ENCODE assay signal across 17 cellular contexts in the genomic region with DNA sequence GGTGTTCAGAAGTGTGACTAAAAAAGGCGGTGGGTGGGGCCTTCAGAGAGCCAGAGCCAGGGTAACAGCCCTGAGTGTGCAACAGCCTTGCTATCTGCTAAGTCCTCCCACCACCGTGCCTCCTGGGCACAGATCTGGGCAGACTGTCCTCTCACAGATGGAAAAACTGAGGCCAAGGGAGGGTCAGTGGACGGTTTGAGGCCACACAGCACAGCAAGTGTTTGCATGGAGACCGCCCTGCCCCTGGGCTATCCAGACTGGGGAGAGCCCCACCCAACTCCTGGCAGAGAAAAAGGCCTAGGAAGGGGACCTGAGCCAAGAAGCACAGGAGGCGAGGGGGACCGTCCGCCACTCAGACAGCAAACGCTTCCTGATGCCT. TPM values are rescaled to one million over a fixed set of nuclear protein-coding genes. Genes with fewer than 3 reads are reported as not detected.
DNase-seq lines count a peak whose midpoint lies in the region; ATAC-seq, FAIRE-seq and TF ChIP-seq lines count a peak whose summit lies in the region.
"Had no signal": no experiment of that assay in that cellular context is flagged by ENCODE, and none has a peak within 500 bp of the region (broad histone marks: within the 10 kb centered on the region; RNA-seq: fewer than 3 reads in every experiment).

No MANE protein-coding gene starts in this region.

- H3K56ac ChIP-seq in mesendoderm (ENCODE audit: low read length) = no peak overlapping the region

- H3K9me3 ChIP-seq in breast epithelium (no peaks in the 10 kb centered on the region), kidney (ENCODE audit: control insufficient read depth in 1 of 2, low read length in 2 of 2) (no peaks in the 10 kb centered on the region), endodermal cell (ENCODE audit: control insufficient read depth, low read length) (no peaks in the 10 kb centered on the region)
- H3K9me3 ChIP-seq: SJCRH30 had no signal

- no peaks in the 10 kb centered on the region for H3K9me3 Mint-ChIP-seq in stimulated activated effector memory CD8-positive, alpha-beta T cell treated with anti-CD3 and anti-CD28 coated beads, Interleukin-12 subunit alpha, Interleukin-12 subunit beta, amount 100 ng/mL, for 72 hours
- H3K9me3 Mint-ChIP-seq in endodermal cell = peaks cover 2% of the 10 kb centered on the region
- H3K9me3 Mint-ChIP-seq: HFFc6 had no signal

- intact Hi-C loops in breast epithelium (cut with DNase I; ENCODE audit: low total_unique reads) (no loop called here), kidney (cut with DNase I) (no loop called here)

- no peak for FAIRE-seq in kidney (lab: Jason Lieb, UNC)

- H3K4me3 ChIP-seq in breast epithelium = peak overlapping the region in 1 of 3 donors; percentile 11
- H3K4me3 ChIP-seq in kidney (ENCODE audit: low read length in 2 of 2) = no peak overlapping the region
- no peak overlapping the region for H3K4me3 ChIP-seq in endodermal cell (ENCODE audit: low read length)
- no peak overlapping the region for H3K4me3 ChIP-seq in mesendoderm (ENCODE audit: low read length)
- H3K4me3 ChIP-seq: SJCRH30 had no signal

- H4K8ac ChIP-seq in mesendoderm (ENCODE audit: low read depth, low read length) = no peak overlapping the region

- H3K4me1 Mint-ChIP-seq in stimulated activated effector memory CD8-positive, alpha-beta T cell treated with anti-CD3 and anti-CD28 coated beads, Interleukin-12 subunit alpha, Interleukin-12 subunit beta, amount 100 ng/mL, for 72 hours = peaks cover 17% of the 10 kb centered on the region
- peaks cover 11% of the 10 kb centered on the region for H3K4me1 Mint-ChIP-seq in endodermal cell

- H3K27me3 Mint-ChIP-seq in endodermal cell (ENCODE audit: insufficient read depth) = peaks cover 4% of the 10 kb centered on the region
- H3K27me3 Mint-ChIP-seq: activated naive CD8-positive, alpha-beta T cell treated with anti-CD3 and anti-CD28 coated beads, Interleukin-2, amount 10 ng/mL, durations not matched to agents 7 days and 5 days had no signal

- H3K79me1 ChIP-seq in mesendoderm (ENCODE audit: low read length) = no peaks in the 10 kb centered on the region

- H3K79me2 ChIP-seq in mesendoderm (ENCODE audit: control insufficient read depth, insufficient read depth, low read length) = no peaks in the 10 kb centered on the region

- H3K4me1 ChIP-seq in breast epithelium (peaks cover 19 to 27% of the 10 kb centered on the region in 2 donors), kidney (ENCODE audit: control insufficient read depth in 1 of 2, insufficient read depth in 1 of 2, low read depth in 1 of 2, low read length in 2 of 2) (peaks cover 10 to 19% of the 10 kb centered on the region in 2 donors), endodermal cell (ENCODE audit: control insufficient read depth, insufficient read depth, low read length) (no peaks in the 10 kb centered on the region), mesendoderm (ENCODE audit: control insufficient read depth, low read depth, low read length) (no peaks in the 10 kb centered on the region)

- H3K27me3 ChIP-seq in breast epithelium (no peaks in the 10 kb centered on the region), endodermal cell (ENCODE audit: control insufficient read depth, insufficient read depth, low read length, poor library complexity, severe bottlenecking) (no peaks in the 10 kb centered on the region), mesendoderm (ENCODE audit: insufficient read depth, low read length, poor library complexity) (no peaks in the 10 kb centered on the region)
- H3K27me3 ChIP-seq: SJCRH30 had no signal

- no peaks in the 10 kb centered on the region for H3K36me3 ChIP-seq in breast epithelium
- H3K36me3 ChIP-seq in kidney (ENCODE audit: control insufficient read depth in 1 of 2, insufficient read depth in 2 of 2, low read length in 2 of 2) = no peaks in the 10 kb centered on the region
- no peaks in the 10 kb centered on the region for H3K36me3 ChIP-seq in endodermal cell (ENCODE audit: control insufficient read depth, insufficient read depth, low read length)
- H3K36me3 ChIP-seq in mesendoderm (ENCODE audit: control insufficient read depth, insufficient read depth, low read length) = no peaks in the 10 kb centered on the region
- H3K36me3 ChIP-seq: SJCRH30 had no signal

- no peak overlapping the region for H3K4me3 Mint-ChIP-seq in stimulated activated effector memory CD8-positive, alpha-beta T cell treated with anti-CD3 and anti-CD28 coated beads, Interleukin-12 subunit alpha, Interleukin-12 subunit beta, amount 100 ng/mL, for 72 hours
- no peak overlapping the region for H3K4me3 Mint-ChIP-seq in endodermal cell
- H3K4me3 Mint-ChIP-seq: activated naive CD8-positive, alpha-beta T cell treated with anti-CD3 and anti-CD28 coated beads, Interleukin-2, amount 10 ng/mL, durations not matched to agents 7 days and 5 days; HFFc6 had no signal

- no peak overlapping the region for H2BK5ac ChIP-seq in mesendoderm (ENCODE audit: low read length)

- no peak overlapping the region for H2BK15ac ChIP-seq in mesendoderm (replicated peaks; ENCODE audit: low read depth)

- no peak for TF ChIP-seq POLR2A in breast epithelium (IDR thresholded peaks at IDR 0.05)

- DNase-seq in LoVo (ENCODE audit: low spot score) (peak; percentile 60), breast epithelium (ENCODE audit: low spot score in 2 of 2) (no peak), kidney (no peak), caudate nucleus (lab: John Stamatoyannopoulos, UW) (no peak), endodermal cell (no peak), Ammon's horn (ENCODE audit: low spot score) (no peak), mesendoderm (no peak)
- DNase-seq in stimulated activated effector memory CD8-positive, alpha-beta T cell treated with anti-CD3 and anti-CD28 coated beads, Interleukin-12 subunit alpha, Interleukin-12 subunit beta, amount 100 ng/mL, for 72 hours (ENCODE audit: low spot score in 2 of 2) = no peak
- DNase-seq: activated CD4-positive, alpha-beta T cell treated with anti-CD3 and anti-CD28 coated beads for 48 hours; activated naive CD8-positive, alpha-beta T cell treated with anti-CD3 and anti-CD28 coated beads, Interleukin-2, amount 10 ng/mL, durations not matched to agents 7 days and 5 days; HFFc6; NCI-H2107; NK-92 treated with Interleukin-12 subunit alpha and Interleukin-12 subunit beta, amount 100 ng/mL, for 24 hours; SJCRH30; stimulated activated CD4-positive, alpha-beta T cell treated with anti-CD3 and anti-CD28 coated beads, Interleukin-12 subunit alpha, Interleukin-12 subunit beta, amount 100 ng/mL, for 4 hours; T-helper 9 cell had no signal

- H3K4ac ChIP-seq in mesendoderm (ENCODE audit: low read depth, low read length) = no peak overlapping the region

- TF ChIP-seq CTCF in breast epithelium (IDR thresholded peaks at IDR 0.05) = no peak
- TF ChIP-seq CTCF in kidney (IDR thresholded peaks at IDR 0.05; ENCODE audit: borderline replicate concordance, extremely low read depth, insufficient read depth) = no peak
- TF ChIP-seq CTCF in endodermal cell (conservative IDR thresholded peaks at IDR 0.05) = no peak

- H3K23ac ChIP-seq in mesendoderm (ENCODE audit: low read length) = no peak overlapping the region

- H3K27ac Mint-ChIP-seq in stimulated activated effector memory CD8-positive, alpha-beta T cell treated with anti-CD3 and anti-CD28 coated beads, Interleukin-12 subunit alpha, Interleukin-12 subunit beta, amount 100 ng/mL, for 72 hours = peak overlapping the region; percentile 75
- no peak overlapping the region for H3K27ac Mint-ChIP-seq in endodermal cell
- H3K27ac Mint-ChIP-seq: activated naive CD8-positive, alpha-beta T cell treated with anti-CD3 and anti-CD28 coated beads, Interleukin-2, amount 10 ng/mL, durations not matched to agents 7 days and 5 days; HFFc6 had no signal

- peak; percentile 14 for ATAC-seq in stimulated activated effector memory CD8-positive, alpha-beta T cell treated with anti-CD3 and anti-CD28 coated beads, Interleukin-12 subunit alpha, Interleukin-12 subunit beta, amount 100 ng/mL, for 72 hours

- H4K5ac ChIP-seq in mesendoderm (ENCODE audit: low read length) = no peak overlapping the region

- 90 to 93% methylated on average over 8 of the region's 8 CpGs for WGBS in endodermal cell (ENCODE audit: insufficient coverage in 1 of 2, insufficient read length in 1 of 2), 2 experiments
- WGBS in mesendoderm (ENCODE audit: extremely low coverage, insufficient coverage, low lambda C conversion rate) = no CpG with 5 or more reads among the region's 8 CpGs

- H2BK120ac ChIP-seq in mesendoderm (ENCODE audit: low read depth, low read length) = no peak overlapping the region

- H3K18ac ChIP-seq in mesendoderm (ENCODE audit: low read length) = no peak overlapping the region

- no peak overlapping the region for H3K4me2 ChIP-seq in mesendoderm (ENCODE audit: low read length)

- no peaks in the 10 kb centered on the region for H3K36me3 Mint-ChIP-seq in stimulated activated effector memory CD8-positive, alpha-beta T cell treated with anti-CD3 and anti-CD28 coated beads, Interleukin-12 subunit alpha, Interleukin-12 subunit beta, amount 100 ng/mL, for 72 hours
- H3K36me3 Mint-ChIP-seq in endodermal cell (ENCODE audit: low read depth) = no peaks in the 10 kb centered on the region
- H3K36me3 Mint-ChIP-seq: activated naive CD8-positive, alpha-beta T cell treated with anti-CD3 and anti-CD28 coated beads, Interleukin-2, amount 10 ng/mL, durations not matched to agents 7 days and 5 days had no signal

- H2AK5ac ChIP-seq in mesendoderm (ENCODE audit: low read length) = no peak overlapping the region

- H3K27ac ChIP-seq in breast epithelium = peak overlapping the region; percentile 76 to 85
- peak overlapping the region; percentile 45 to 66 for H3K27ac ChIP-seq in kidney (ENCODE audit: low read depth in 2 of 2, low read length in 2 of 2)
- H3K27ac ChIP-seq in caudate nucleus (ENCODE audit: low read depth, low read length) = no peak overlapping the region
- no peak overlapping the region for H3K27ac ChIP-seq in endodermal cell (ENCODE audit: low read depth, low read length)
- H3K27ac ChIP-seq in mesendoderm (ENCODE audit: low read depth, low read length) = no peak overlapping the region
- H3K27ac ChIP-seq: SJCRH30 had no signal

- H3K9ac ChIP-seq in kidney (ENCODE audit: low read length in 2 of 2) (peak overlapping the region in 1 of 2 donors; percentile 15), endodermal cell (ENCODE audit: extremely low read depth, low read length, poor library complexity, severe bottlenecking) (no peak overlapping the region), mesendoderm (ENCODE audit: low read length) (no peak overlapping the region)

RNA-seq across cellular contexts. Expression of a gene that starts 31.7 kb away (rescaled TPM):
- total RNA-seq in breast epithelium (10 to 100 TPM; 18.9 to 23.6 (median 19.8) TPM), kidney (14.2 TPM), endodermal cell (10 to 100 TPM; 18.8 to 26.5 TPM)
- polyA plus RNA-seq in kidney (ENCODE audit: insufficient read depth, low read depth, low replicate concordance) = 12.3 TPM
- polyA plus RNA-seq in endodermal cell (2013, experiment 1 of 2) = 21.0 TPM
- 18.1 TPM for polyA plus RNA-seq in endodermal cell (2013, experiment 2 of 2)
- polyA plus RNA-seq in mesendoderm (2013, experiment 1 of 2) = 16.0 TPM
- polyA plus RNA-seq in mesendoderm (2013, experiment 2 of 2) = 15.6 TPM

RNA-seq across cellular contexts. Expression of a gene that starts 34.8 kb away (rescaled TPM):
- total RNA-seq in breast epithelium (10 to 100 TPM; 31.5 to 40.8 (median 31.7) TPM), kidney (39.9 TPM), endodermal cell (10 to 100 TPM; 32.9 to 43.5 TPM)
- 14.0 TPM for polyA plus RNA-seq in kidney (ENCODE audit: insufficient read depth, low read depth, low replicate concordance)
- polyA plus RNA-seq in endodermal cell (2013, experiment 1 of 2) = 30.0 TPM
- polyA plus RNA-seq in endodermal cell (2013, experiment 2 of 2) = 32.5 TPM
- polyA plus RNA-seq in mesendoderm (2013, experiment 1 of 2) = 8.7 TPM
- 9.1 TPM for polyA plus RNA-seq in mesendoderm (2013, experiment 2 of 2)

RNA-seq across cellular contexts. Expression of a gene that starts 38.0 kb away (rescaled TPM):
- 10 to 100 TPM; 48.0 to 78.0 (median 70.1) TPM for total RNA-seq in breast epithelium
- total RNA-seq in kidney = 57.1 TPM
- 69.1 TPM for polyA plus RNA-seq in kidney (ENCODE audit: insufficient read depth, low read depth, low replicate concordance)
- 10 to 100 TPM; 45.0 to 50.2 TPM for total RNA-seq in endodermal cell
- polyA plus RNA-seq in endodermal cell (2013, experiment 1 of 2) = 64.3 TPM
- polyA plus RNA-seq in endodermal cell (2013, experiment 2 of 2) = 53.7 TPM
- 51.6 TPM for polyA plus RNA-seq in mesendoderm (2013, experiment 1 of 2)
- 51.1 TPM for polyA plus RNA-seq in mesendoderm (2013, experiment 2 of 2)

RNA-seq across cellular contexts. Expression of a gene that starts 54.0 kb away (rescaled TPM):
- under 1 TPM in 2 of 3 donors, not detected in 1; 0.29 to 0.98 TPM for total RNA-seq in breast epithelium
- total RNA-seq in kidney = not detected
- polyA plus RNA-seq in kidney (ENCODE audit: insufficient read depth, low read depth, low replicate concordance) = not detected
- total RNA-seq in endodermal cell = not detected
- polyA plus RNA-seq in endodermal cell (2013, experiment 1 of 2) = not detected
- not detected for polyA plus RNA-seq in endodermal cell (2013, experiment 2 of 2)
- polyA plus RNA-seq in mesendoderm (2013, experiment 1 of 2) = not detected
- 0.35 TPM for polyA plus RNA-seq in mesendoderm (2013, experiment 2 of 2)
- total RNA-seq: HFFc6, osteocyte had no signal

Comparison
In these comparisons a context has a peak if more than half of its experiments do, and no peak if none do; other contexts are left out.
1. H3K27ac ChIP-seq: peak in breast epithelium (2 of 2) and kidney (2 of 2); none in caudate nucleus (single experiment), endodermal cell (single experiment) and mesendoderm (single experiment).